ENCODE assay signal across 8 cellular contexts in genomic region chr2:27891063-27891819, GRCh38. TPM values are rescaled to one million over a fixed set of nuclear protein-coding genes. Genes with fewer than 3 reads are reported as not detected.
A peak's percentile ranks its signal among the peaks of the same experiment; 100 is the strongest.
DNase-seq lines count a peak whose midpoint lies in the region; ATAC-seq and TF ChIP-seq lines count a peak whose summit lies in the region.

No MANE protein-coding gene starts in this region.

- no peaks in the 10 kb centered on the region for H3K9me3 ChIP-seq in liver (ENCODE audit: control insufficient read depth in 4 of 4, low read length in 3 of 4)

- H3K36me3 ChIP-seq in liver (ENCODE audit: control insufficient read depth in 4 of 4, insufficient read depth in 3 of 4, low read depth in 1 of 4, low read length in 3 of 4), result no peaks in the 10 kb centered on the region

- peak overlapping the region; percentile 63 to 98 (median 97) for H3K4me3 ChIP-seq in liver (ENCODE audit: low read depth in 1 of 3, low read length in 3 of 3)

- ATAC-seq in HG02870 (IDR thresholded peaks at IDR 0.05; ENCODE audit: unreplicated experiment), result peak; percentile 20

- TF ChIP-seq CTCF in GM10248 (IDR thresholded peaks at IDR 0.05; ENCODE audit: control extremely low read depth, extremely low read depth, low read depth, missing control alignments) (no peak), liver (IDR thresholded peaks at IDR 0.05; ENCODE audit: low read depth, low read length, missing input control) (peak; percentile 4)

- WGBS in liver, result 18% methylated on average over 21 of the region's 21 CpGs

- peak; percentile 71 for DNase-seq in GM10248 (ENCODE audit: extremely low spot score)
- peak; percentile 48 to 69 for DNase-seq in NCI-H446 (lab: John Stamatoyannopoulos, UW)
- peak; percentile 77 to 83 for DNase-seq in activated CD4-positive, alpha-beta T cell treated with anti-CD3 and anti-CD28 coated beads, Interleukin-2, amount 50 U/mL, for 24 hours (ENCODE audit: low read depth in 1 of 2, low spot score in 1 of 2)
- DNase-seq in dedifferentiated amniotic fluid mesenchymal stem cell (ENCODE audit: extremely low spot score), result peak; percentile 79
- DNase-seq in stimulated activated CD4-positive, alpha-beta T cell treated with anti-CD3 and anti-CD28 coated beads, Interleukin-4, amount 100 ng/mL, for 4 hours, result peak; percentile 74 to 90
- DNase-seq in epidermal melanocyte (ENCODE audit: insufficient read length, low spot score), result no peak

- H3K27me3 ChIP-seq in liver (ENCODE audit: control insufficient read depth in 4 of 4, insufficient read depth in 4 of 4, low read length in 3 of 4), result no peaks in the 10 kb centered on the region

- peaks cover 4 to 18% (median 6%) of the 10 kb centered on the region in 4 donors for H3K4me1 ChIP-seq in liver (ENCODE audit: control insufficient read depth in 4 of 4, insufficient read depth in 4 of 4, low read length in 3 of 4)

- no peak for TF ChIP-seq RAD21 in liver (IDR thresholded peaks at IDR 0.05)

- POLR2A ChIA-PET in GM10248 (lab: Yijun Ruan, JAX), result no interaction called here

- peak overlapping the region; percentile 99 for H3K27ac ChIP-seq in liver (ENCODE audit: low read depth in 1 of 2, low read length in 2 of 2)

- H3K9ac ChIP-seq in liver (ENCODE audit: low read depth in 1 of 2, low read length in 2 of 2), result peak overlapping the region; percentile 97

- CTCF ChIA-PET in GM10248 (lab: Yijun Ruan, JAX), result no interaction called here

TF ChIP-seq in liver, 16 proteins besides CTCF, POLR2A, EP300 and RAD21:
- TF ChIP-seq, protein P1, sequence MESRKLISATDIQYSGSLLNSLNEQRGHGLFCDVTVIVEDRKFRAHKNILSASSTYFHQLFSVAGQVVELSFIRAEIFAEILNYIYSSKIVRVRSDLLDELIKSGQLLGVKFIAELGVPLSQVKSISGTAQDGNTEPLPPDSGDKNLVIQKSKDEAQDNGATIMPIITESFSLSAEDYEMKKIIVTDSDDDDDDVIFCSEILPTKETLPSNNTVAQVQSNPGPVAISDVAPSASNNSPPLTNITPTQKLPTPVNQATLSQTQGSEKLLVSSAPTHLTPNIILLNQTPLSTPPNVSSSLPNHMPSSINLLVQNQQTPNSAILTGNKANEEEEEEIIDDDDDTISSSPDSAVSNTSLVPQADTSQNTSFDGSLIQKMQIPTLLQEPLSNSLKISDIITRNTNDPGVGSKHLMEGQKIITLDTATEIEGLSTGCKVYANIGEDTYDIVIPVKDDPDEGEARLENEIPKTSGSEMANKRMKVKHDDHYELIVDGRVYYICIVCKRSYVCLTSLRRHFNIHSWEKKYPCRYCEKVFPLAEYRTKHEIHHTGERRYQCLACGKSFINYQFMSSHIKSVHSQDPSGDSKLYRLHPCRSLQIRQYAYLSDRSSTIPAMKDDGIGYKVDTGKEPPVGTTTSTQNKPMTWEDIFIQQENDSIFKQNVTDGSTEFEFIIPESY (IDR thresholded peaks at IDR 0.05), result no peak
- TF ChIP-seq FOXA2 (IDR thresholded peaks at IDR 0.05) (no peak), FOXA1 (IDR thresholded peaks at IDR 0.05) (no peak), MAX (IDR thresholded peaks at IDR 0.05) (peak; percentile 51), YY1 (IDR thresholded peaks at IDR 0.05) (no peak), JUND (IDR thresholded peaks at IDR 0.05) (peak in 1 of 2 donors; percentile 62), EGR1 (IDR thresholded peaks at IDR 0.05; ENCODE audit: low read depth in 2 of 2) (peak; percentile 64 to 84), NR2F2 (IDR thresholded peaks at IDR 0.05) (no peak), HNF4A (conservative IDR thresholded peaks at IDR 0.05) (no peak), GABPA (IDR thresholded peaks at IDR 0.05 in 1 of 2, conservative IDR thresholded peaks at IDR 0.05 in 1 of 2) (peak; percentile 72 to 81)
- TF ChIP-seq, protein P2, sequence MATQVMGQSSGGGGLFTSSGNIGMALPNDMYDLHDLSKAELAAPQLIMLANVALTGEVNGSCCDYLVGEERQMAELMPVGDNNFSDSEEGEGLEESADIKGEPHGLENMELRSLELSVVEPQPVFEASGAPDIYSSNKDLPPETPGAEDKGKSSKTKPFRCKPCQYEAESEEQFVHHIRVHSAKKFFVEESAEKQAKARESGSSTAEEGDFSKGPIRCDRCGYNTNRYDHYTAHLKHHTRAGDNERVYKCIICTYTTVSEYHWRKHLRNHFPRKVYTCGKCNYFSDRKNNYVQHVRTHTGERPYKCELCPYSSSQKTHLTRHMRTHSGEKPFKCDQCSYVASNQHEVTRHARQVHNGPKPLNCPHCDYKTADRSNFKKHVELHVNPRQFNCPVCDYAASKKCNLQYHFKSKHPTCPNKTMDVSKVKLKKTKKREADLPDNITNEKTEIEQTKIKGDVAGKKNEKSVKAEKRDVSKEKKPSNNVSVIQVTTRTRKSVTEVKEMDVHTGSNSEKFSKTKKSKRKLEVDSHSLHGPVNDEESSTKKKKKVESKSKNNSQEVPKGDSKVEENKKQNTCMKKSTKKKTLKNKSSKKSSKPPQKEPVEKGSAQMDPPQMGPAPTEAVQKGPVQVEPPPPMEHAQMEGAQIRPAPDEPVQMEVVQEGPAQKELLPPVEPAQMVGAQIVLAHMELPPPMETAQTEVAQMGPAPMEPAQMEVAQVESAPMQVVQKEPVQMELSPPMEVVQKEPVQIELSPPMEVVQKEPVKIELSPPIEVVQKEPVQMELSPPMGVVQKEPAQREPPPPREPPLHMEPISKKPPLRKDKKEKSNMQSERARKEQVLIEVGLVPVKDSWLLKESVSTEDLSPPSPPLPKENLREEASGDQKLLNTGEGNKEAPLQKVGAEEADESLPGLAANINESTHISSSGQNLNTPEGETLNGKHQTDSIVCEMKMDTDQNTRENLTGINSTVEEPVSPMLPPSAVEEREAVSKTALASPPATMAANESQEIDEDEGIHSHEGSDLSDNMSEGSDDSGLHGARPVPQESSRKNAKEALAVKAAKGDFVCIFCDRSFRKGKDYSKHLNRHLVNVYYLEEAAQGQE (IDR thresholded peaks at IDR 0.05), result no peak
TF ChIP-seq in liver: peak in this region for 4.

RNA-seq across cellular contexts. Expression of gene BABAM2, which starts 0.7 kb away (rescaled TPM):
- 10 to 100 TPM in 1 of 2 donors, 1 to 10 TPM in 1; 9.9 to 13.6 TPM for total RNA-seq in liver
- 10 to 100 TPM; 14.2 to 17.0 TPM for polyA plus RNA-seq in liver

RNA-seq across cellular contexts. Expression of gene RBKS, which starts 1.1 kb away (rescaled TPM):
- total RNA-seq in liver, result 10 to 100 TPM in 1 of 2 donors, 1 to 10 TPM in 1; 6.3 to 14.6 TPM
- polyA plus RNA-seq in liver, result 10 to 100 TPM; 15.8 to 18.8 TPM
